10 cellular contexts compared by ENCODE assay signal in the genomic region with DNA sequence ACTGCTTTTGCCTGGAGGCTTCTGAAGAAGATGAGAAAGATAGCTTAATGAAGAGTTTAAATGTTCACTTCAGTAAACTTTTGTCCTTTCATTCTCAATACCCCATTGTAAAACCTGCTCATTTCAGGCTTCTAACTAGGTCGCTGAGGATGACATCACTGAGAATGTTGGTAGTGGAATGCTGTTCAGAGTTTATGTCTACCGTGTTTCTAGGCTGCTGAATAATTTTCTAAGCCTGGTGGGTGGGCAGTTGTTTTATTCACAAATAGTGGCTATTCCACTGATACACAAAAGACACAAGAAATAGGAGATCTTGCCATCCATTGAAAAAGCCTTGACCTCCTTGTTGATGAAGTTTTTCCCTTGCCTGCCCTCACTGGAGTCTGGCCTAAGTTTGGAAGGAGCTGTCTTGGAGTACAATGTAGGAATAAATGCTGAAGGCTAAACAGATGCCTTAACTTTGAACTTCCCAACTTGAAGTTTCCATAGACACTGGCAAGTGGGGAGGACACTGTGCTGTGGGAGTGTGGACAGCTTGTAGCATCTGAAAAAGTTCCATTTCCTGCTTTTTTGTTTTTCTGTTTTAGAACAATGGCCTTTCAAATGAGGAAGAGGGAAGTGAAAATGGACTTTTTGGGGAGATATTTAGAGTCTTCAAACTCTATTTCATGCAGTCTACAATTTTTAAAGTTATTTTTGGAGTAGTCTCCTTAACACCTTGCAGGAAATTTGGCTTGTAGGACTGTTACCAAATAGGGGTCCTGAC. TPM values are rescaled to one million over a fixed set of nuclear protein-coding genes. Genes with fewer than 3 reads are reported as not detected.
A peak's percentile ranks its signal among the peaks of the same experiment; 100 is the strongest.
DNase-seq lines count a peak whose midpoint lies in the region; ATAC-seq and TF ChIP-seq lines count a peak whose summit lies in the region.
"Had no signal": no experiment of that assay in that cellular context is flagged by ENCODE, and none has a peak within 500 bp of the region (broad histone marks: within the 10 kb centered on the region; RNA-seq: fewer than 3 reads in every experiment).

No MANE protein-coding gene starts in this region.

- H3K27me3 ChIP-seq in smooth muscle cell (ENCODE audit: low read depth), result no peaks in the 10 kb centered on the region

- no peak overlapping the region for H3K4me3 Mint-ChIP-seq in activated CD8-positive, alpha-beta T cell treated with anti-CD3 and anti-CD28 coated beads for 36 hours
- no peak overlapping the region for H3K4me3 Mint-ChIP-seq in activated CD8-positive, alpha-beta T cell treated with anti-CD3 and anti-CD28 coated beads, Interleukin-2, amount 10 ng/mL, durations not matched to agents 7 days and 5 days

- ATAC-seq in activated CD8-positive, alpha-beta T cell treated with anti-CD3 and anti-CD28 coated beads for 36 hours, result no peak
- no peak for ATAC-seq in activated CD8-positive, alpha-beta T cell treated with anti-CD3 and anti-CD28 coated beads, Interleukin-2, amount 10 ng/mL, durations not matched to agents 7 days and 5 days
- ATAC-seq in HG02610 (IDR thresholded peaks at IDR 0.05; ENCODE audit: unreplicated experiment), result peak; percentile 73
- no peak for ATAC-seq in activated naive CD4-positive, alpha-beta T cell treated with anti-CD3 and anti-CD28 coated beads, Interleukin-2, amount 50 U/mL, for 72 hours
- ATAC-seq: SK-N-SH treated with all-trans-retinoic acid at 6 μM for 48 hours had no signal

- no peaks in the 10 kb centered on the region for H3K36me3 ChIP-seq in OCI-LY7 (ENCODE audit: insufficient read depth, low read length)
- H3K36me3 ChIP-seq in smooth muscle cell (ENCODE audit: low read depth), result peaks cover 2% of the 10 kb centered on the region

- H3K9me3 ChIP-seq in OCI-LY7 (ENCODE audit: low read length) (no peaks in the 10 kb centered on the region), smooth muscle cell (replicated peaks; ENCODE audit: low read depth) (no peaks in the 10 kb centered on the region)

- H3F3A ChIP-seq in smooth muscle cell (ENCODE audit: low read depth), result peaks cover 5% of the 10 kb centered on the region

- H3K27me3 Mint-ChIP-seq in activated CD8-positive, alpha-beta T cell treated with anti-CD3 and anti-CD28 coated beads for 36 hours, result no peaks in the 10 kb centered on the region
- no peaks in the 10 kb centered on the region for H3K27me3 Mint-ChIP-seq in activated CD8-positive, alpha-beta T cell treated with anti-CD3 and anti-CD28 coated beads, Interleukin-2, amount 10 ng/mL, durations not matched to agents 7 days and 5 days (ENCODE audit: low read depth)

- no peak overlapping the region for H3K4me3 ChIP-seq in OCI-LY7 (ENCODE audit: low read depth, low read length, poor library complexity, severe bottlenecking)
- H3K4me3 ChIP-seq in smooth muscle cell, result no peak overlapping the region

- H2AFZ ChIP-seq in OCI-LY7 (ENCODE audit: low read length) (no peak overlapping the region), smooth muscle cell (ENCODE audit: low read depth) (no peak overlapping the region)

- H3K4me1 ChIP-seq in OCI-LY7 (ENCODE audit: insufficient read depth, low read length, poor library complexity, severe bottlenecking) (peaks cover 17% of the 10 kb centered on the region), smooth muscle cell (ENCODE audit: low read depth) (peaks cover 5% of the 10 kb centered on the region)

- peak overlapping the region; percentile 43 for H3K4me2 ChIP-seq in OCI-LY7 (ENCODE audit: low read length)
- H3K4me2 ChIP-seq in smooth muscle cell, result peak overlapping the region; percentile 22

- H3K27ac Mint-ChIP-seq in activated CD8-positive, alpha-beta T cell treated with anti-CD3 and anti-CD28 coated beads for 36 hours, result peak overlapping the region; percentile 46
- H3K27ac Mint-ChIP-seq in activated CD8-positive, alpha-beta T cell treated with anti-CD3 and anti-CD28 coated beads, Interleukin-2, amount 10 ng/mL, durations not matched to agents 7 days and 5 days, result no peak overlapping the region
- no peak overlapping the region for H3K27ac Mint-ChIP-seq in activated naive CD4-positive, alpha-beta T cell treated with anti-CD3 and anti-CD28 coated beads, Interleukin-2, amount 50 U/mL, for 72 hours

- H4K20me1 ChIP-seq in OCI-LY7 (ENCODE audit: insufficient read depth, low read length) (no peaks in the 10 kb centered on the region), smooth muscle cell (ENCODE audit: low read depth) (peaks cover 95% of the 10 kb centered on the region)

- H3K27ac ChIP-seq in OCI-LY7 (ENCODE audit: low read depth, low read length, poor library complexity, severe bottlenecking) (peak overlapping the region; percentile 0), smooth muscle cell (ENCODE audit: low read depth) (peak overlapping the region; percentile 35)

- DNase-seq in activated CD8-positive, alpha-beta T cell treated with anti-CD3 and anti-CD28 coated beads for 36 hours, result no peak
- DNase-seq in activated CD8-positive, alpha-beta T cell treated with anti-CD3 and anti-CD28 coated beads, Interleukin-2, amount 10 ng/mL, durations not matched to agents 7 days and 5 days, result no peak
- peak; percentile 37 for DNase-seq in OCI-LY7 (ENCODE audit: low spot score)
- DNase-seq in smooth muscle cell (lab: John Stamatoyannopoulos, UW; ENCODE audit: unreplicated experiment), result no peak
- DNase-seq in NCI-H2227 treated with DMSO at 0.1 percent for 48 hours (lab: John Stamatoyannopoulos, UW), result no peak
- DNase-seq in NK-92 (lab: John Stamatoyannopoulos, UW; ENCODE audit: unreplicated experiment), result no peak
- no peak for DNase-seq in activated naive CD4-positive, alpha-beta T cell treated with anti-CD3 and anti-CD28 coated beads, Interleukin-2, amount 50 U/mL, for 72 hours (ENCODE audit: low spot score in 2 of 2)
- DNase-seq: NCI-H1930 had no signal

- H3K79me2 ChIP-seq in OCI-LY7 (ENCODE audit: insufficient read depth, low read depth, low read length) (no peaks in the 10 kb centered on the region), smooth muscle cell (ENCODE audit: low read depth) (peaks cover 51% of the 10 kb centered on the region)

- H3K9me3 Mint-ChIP-seq in activated CD8-positive, alpha-beta T cell treated with anti-CD3 and anti-CD28 coated beads for 36 hours, result no peaks in the 10 kb centered on the region
- no peaks in the 10 kb centered on the region for H3K9me3 Mint-ChIP-seq in activated CD8-positive, alpha-beta T cell treated with anti-CD3 and anti-CD28 coated beads, Interleukin-2, amount 10 ng/mL, durations not matched to agents 7 days and 5 days (ENCODE audit: insufficient read depth)
- peaks cover 0 to 7% of the 10 kb centered on the region in 2 donors for H3K9me3 Mint-ChIP-seq in activated naive CD4-positive, alpha-beta T cell treated with anti-CD3 and anti-CD28 coated beads, Interleukin-2, amount 50 U/mL, for 72 hours

- H3K36me3 Mint-ChIP-seq in activated CD8-positive, alpha-beta T cell treated with anti-CD3 and anti-CD28 coated beads for 36 hours (ENCODE audit: low read depth), result peaks cover 19% of the 10 kb centered on the region
- peaks cover 15% of the 10 kb centered on the region for H3K36me3 Mint-ChIP-seq in activated CD8-positive, alpha-beta T cell treated with anti-CD3 and anti-CD28 coated beads, Interleukin-2, amount 10 ng/mL, durations not matched to agents 7 days and 5 days (ENCODE audit: low read depth)
- peaks cover 14 to 16% of the 10 kb centered on the region in 2 donors for H3K36me3 Mint-ChIP-seq in activated naive CD4-positive, alpha-beta T cell treated with anti-CD3 and anti-CD28 coated beads, Interleukin-2, amount 50 U/mL, for 72 hours

- intact Hi-C loops in activated CD8-positive, alpha-beta T cell treated with anti-CD3 and anti-CD28 coated beads for 36 hours (cut with micrococcal nuclease), result no loop called here
- intact Hi-C loops in OCI-LY7 (cut with micrococcal nuclease; ENCODE audit: unreplicated experiment), result no loop called here

- no peaks in the 10 kb centered on the region for H3K9me2 ChIP-seq in OCI-LY7 (ENCODE audit: insufficient read depth, low read length)

- WGBS in smooth muscle cell (ENCODE audit: low lambda C conversion rate), result 33% methylated on average over 2 of the region's 2 CpGs

- BruUV-seq in OCI-LY7 (replicated peaks; lab: Mats Ljungman, UMichigan), result no TSS peak

- H3K9ac ChIP-seq in smooth muscle cell (ENCODE audit: low read depth), result no peak overlapping the region

- POLR2A ChIA-PET in activated CD8-positive, alpha-beta T cell treated with anti-CD3 and anti-CD28 coated beads for 36 hours (lab: Charles Lee), result no interaction called here
- POLR2A ChIA-PET in activated CD8-positive, alpha-beta T cell treated with anti-CD3 and anti-CD28 coated beads, Interleukin-2, amount 10 ng/mL, durations not matched to agents 7 days and 5 days (lab: Charles Lee), result no interaction called here
- POLR2A ChIA-PET in OCI-LY7 (lab: Charles Lee), result interaction anchor here (0.7 kb wide), 1 partner anchor 67 kb away, joined by 3 read pairs; no protein-coding TSS in a partner anchor

- H3K4me1 Mint-ChIP-seq in activated CD8-positive, alpha-beta T cell treated with anti-CD3 and anti-CD28 coated beads for 36 hours (ENCODE audit: low read depth), result peaks cover 30% of the 10 kb centered on the region
- H3K4me1 Mint-ChIP-seq in activated CD8-positive, alpha-beta T cell treated with anti-CD3 and anti-CD28 coated beads, Interleukin-2, amount 10 ng/mL, durations not matched to agents 7 days and 5 days (ENCODE audit: low read depth), result peaks cover 2% of the 10 kb centered on the region

- CTCF ChIA-PET in activated CD8-positive, alpha-beta T cell treated with anti-CD3 and anti-CD28 coated beads for 36 hours (lab: Charles Lee), result no interaction called here
- CTCF ChIA-PET in activated CD8-positive, alpha-beta T cell treated with anti-CD3 and anti-CD28 coated beads, Interleukin-2, amount 10 ng/mL, durations not matched to agents 7 days and 5 days (lab: Charles Lee), result no interaction called here
- CTCF ChIA-PET in OCI-LY7 (lab: Charles Lee; ENCODE audit: unreplicated experiment), result no interaction called here

- TF ChIP-seq CTCF in activated CD8-positive, alpha-beta T cell treated with anti-CD3 and anti-CD28 coated beads for 36 hours (IDR thresholded peaks at IDR 0.05), result no peak
- TF ChIP-seq CTCF in OCI-LY7 (conservative IDR thresholded peaks at IDR 0.05; ENCODE audit: low read length), result no peak
- no peak for TF ChIP-seq CTCF in smooth muscle cell (IDR thresholded peaks at IDR 0.05; ENCODE audit: borderline replicate concordance, insufficient read depth, poor library complexity, severe bottlenecking)

RNA-seq across cellular contexts. Expression of gene TRIM44, which starts 59.2 kb away (rescaled TPM):
- 10 to 100 TPM; 37.4 to 40.1 TPM for total RNA-seq in activated CD8-positive, alpha-beta T cell treated with anti-CD3 and anti-CD28 coated beads for 36 hours
- 10 to 100 TPM; 33.8 to 34.5 TPM for total RNA-seq in activated CD8-positive, alpha-beta T cell treated with anti-CD3 and anti-CD28 coated beads, Interleukin-2, amount 10 ng/mL, durations not matched to agents 7 days and 5 days
- 5.9 and 11.3 TPM in 2 replicates for total RNA-seq in OCI-LY7 (2014; rRNA removed; shearing (Covaris generic))
- total RNA-seq in OCI-LY7 (2022) (19.9 and 30.0 TPM in 2 replicates), smooth muscle cell (20.9 and 29.7 TPM in 2 replicates)
- polyA plus RNA-seq in smooth muscle cell, result 32.9 and 36.7 TPM in 2 replicates
- total RNA-seq in activated naive CD4-positive, alpha-beta T cell treated with anti-CD3 and anti-CD28 coated beads, Interleukin-2, amount 50 U/mL, for 72 hours, result 10 to 100 TPM; 17.5 to 34.9 TPM
